26 cellular contexts compared by ENCODE assay signal in genomic region chr11:101083334-101083733, GRCh38. TPM values are rescaled to one million over a fixed set of nuclear protein-coding genes. Genes with fewer than 3 reads are reported as not detected.
"Had no signal": no experiment of that assay in that cellular context is flagged by ENCODE, and none has a peak within 500 bp of the region (broad histone marks: within the 10 kb centered on the region; RNA-seq: fewer than 3 reads in every experiment).

No MANE protein-coding gene starts in this region.

- H3K36me3 Mint-ChIP-seq: activated naive CD4-positive, alpha-beta T cell treated with anti-CD3 and anti-CD28 coated beads, Interleukin-2, amount 50 U/mL, for 24 hours; stimulated activated effector memory CD8-positive, alpha-beta T cell treated with anti-CD3 and anti-CD28 coated beads, Interleukin-12 subunit alpha, Interleukin-12 subunit beta, amount 100 ng/mL, for 72 hours had no signal

- DNase-seq: activated CD4-positive, alpha-beta T cell treated with anti-CD3 and anti-CD28 coated beads for 1 hour; activated CD4-positive, alpha-beta T cell treated with anti-CD3 and anti-CD28 coated beads, Interleukin-2, amount 50 U/mL, for 1 hour; activated CD8-positive, alpha-beta T cell treated with anti-CD3 and anti-CD28 coated beads for 36 hours; activated T-cell treated with anti-CD3 and anti-CD28 coated beads, Interleukin-2, amount 50 U/mL, for 4 hours; foreskin melanocyte; left ventricle myocardium inferior; sigmoid colon; small intestine; stimulated activated CD4-positive, alpha-beta T cell treated with anti-CD3 and anti-CD28 coated beads, Interleukin-4, amount 100 ng/mL, for 24 hours; trophoblast cell had no signal

- H3K4me3 Mint-ChIP-seq: activated CD8-positive, alpha-beta T cell treated with anti-CD3 and anti-CD28 coated beads for 36 hours; activated naive CD4-positive, alpha-beta T cell treated with anti-CD3 and anti-CD28 coated beads, Interleukin-2, amount 50 U/mL, for 24 hours; activated T-cell treated with anti-CD3 and anti-CD28 coated beads, Interleukin-2, amount 50 U/mL, for 4 hours; activated T-helper 17 cell treated with anti-CD3 and anti-CD28 coated beads, Interleukin-2, amount 50 U/mL, for 72 hours; central memory CD8-positive, alpha-beta T cell; dendritic cell treated with granulocyte-macrophage colony-stimulating factor and Interleukin-4, amounts not matched to agents 40 ng/mL and 50 ng/mL, for 4 days; nephron; stimulated activated effector memory CD8-positive, alpha-beta T cell treated with anti-CD3 and anti-CD28 coated beads, Interleukin-12 subunit alpha, Interleukin-12 subunit beta, amount 100 ng/mL, for 72 hours; stimulated activated naive CD8-positive, alpha-beta T cell treated with anti-CD3 and anti-CD28 coated beads, Interleukin-15, Interleukin-2, amounts not matched to agents 100 ng/mL and 50 ng/mL, for 24 hours had no signal

- H3K36me3 ChIP-seq: neutrophil had no signal

- H3K27me3 ChIP-seq: esophagus muscularis mucosa, neutrophil, sigmoid colon had no signal

- H3K27ac Mint-ChIP-seq: activated CD8-positive, alpha-beta T cell treated with anti-CD3 and anti-CD28 coated beads for 36 hours; activated naive CD4-positive, alpha-beta T cell treated with anti-CD3 and anti-CD28 coated beads, Interleukin-2, amount 50 U/mL, for 24 hours; activated T-helper 17 cell treated with anti-CD3 and anti-CD28 coated beads, Interleukin-2, amount 50 U/mL, for 72 hours; dendritic cell treated with granulocyte-macrophage colony-stimulating factor and Interleukin-4, amounts not matched to agents 40 ng/mL and 50 ng/mL, for 4 days; nephron; progenitor cell of endocrine pancreas; stimulated activated effector memory CD8-positive, alpha-beta T cell treated with anti-CD3 and anti-CD28 coated beads, Interleukin-12 subunit alpha, Interleukin-12 subunit beta, amount 100 ng/mL, for 72 hours; stimulated activated naive CD8-positive, alpha-beta T cell treated with anti-CD3 and anti-CD28 coated beads, Interleukin-15, Interleukin-2, amounts not matched to agents 100 ng/mL and 50 ng/mL, for 24 hours had no signal

- H3K27me3 Mint-ChIP-seq: activated CD8-positive, alpha-beta T cell treated with anti-CD3 and anti-CD28 coated beads for 36 hours; activated naive CD4-positive, alpha-beta T cell treated with anti-CD3 and anti-CD28 coated beads, Interleukin-2, amount 50 U/mL, for 24 hours; activated T-helper 17 cell treated with anti-CD3 and anti-CD28 coated beads, Interleukin-2, amount 50 U/mL, for 72 hours; central memory CD8-positive, alpha-beta T cell; dendritic cell treated with granulocyte-macrophage colony-stimulating factor and Interleukin-4, amounts not matched to agents 40 ng/mL and 50 ng/mL, for 4 days; progenitor cell of endocrine pancreas; stimulated activated naive CD8-positive, alpha-beta T cell treated with anti-CD3 and anti-CD28 coated beads, Interleukin-15, Interleukin-2, amounts not matched to agents 100 ng/mL and 50 ng/mL, for 24 hours had no signal

- ATAC-seq: activated CD8-positive, alpha-beta T cell treated with anti-CD3 and anti-CD28 coated beads for 36 hours; activated T-cell treated with anti-CD3 and anti-CD28 coated beads, Interleukin-2, amount 50 U/mL, for 4 hours; activated T-helper 17 cell treated with anti-CD3 and anti-CD28 coated beads, Interleukin-2, amount 50 U/mL, for 72 hours; stimulated activated effector memory CD8-positive, alpha-beta T cell treated with anti-CD3 and anti-CD28 coated beads, Interleukin-12 subunit alpha, Interleukin-12 subunit beta, amount 100 ng/mL, for 72 hours had no signal

- H3K9me3 ChIP-seq: neutrophil had no signal

- H3K4me1 Mint-ChIP-seq: activated naive CD4-positive, alpha-beta T cell treated with anti-CD3 and anti-CD28 coated beads, Interleukin-2, amount 50 U/mL, for 24 hours; activated T-helper 17 cell treated with anti-CD3 and anti-CD28 coated beads, Interleukin-2, amount 50 U/mL, for 72 hours; central memory CD8-positive, alpha-beta T cell; nephron; stimulated activated effector memory CD8-positive, alpha-beta T cell treated with anti-CD3 and anti-CD28 coated beads, Interleukin-12 subunit alpha, Interleukin-12 subunit beta, amount 100 ng/mL, for 72 hours had no signal

- H3K4me1 ChIP-seq: esophagus muscularis mucosa, left ventricle myocardium inferior, sigmoid colon had no signal

- H3K27ac ChIP-seq: esophagus muscularis mucosa, left ventricle myocardium inferior, neutrophil, sigmoid colon, thoracic aorta, VCaP had no signal

- H3K4me3 ChIP-seq: esophagus muscularis mucosa, left ventricle myocardium inferior, sigmoid colon, thoracic aorta had no signal

RNA-seq across cellular contexts. Expression of gene PGR, which starts 46.3 kb away (rescaled TPM):
- total RNA-seq: activated CD8-positive, alpha-beta T cell treated with anti-CD3 and anti-CD28 coated beads for 36 hours; activated T-helper 17 cell treated with anti-CD3 and anti-CD28 coated beads, Interleukin-2, amount 50 U/mL, for 72 hours; bronchial epithelial cell; glomerular endothelial cell; lung microvascular endothelial cell; osteocyte; progenitor cell of endocrine pancreas had no signal
